Comparison of ENCODE assay signal across 8 cellular contexts in the genomic region with DNA sequence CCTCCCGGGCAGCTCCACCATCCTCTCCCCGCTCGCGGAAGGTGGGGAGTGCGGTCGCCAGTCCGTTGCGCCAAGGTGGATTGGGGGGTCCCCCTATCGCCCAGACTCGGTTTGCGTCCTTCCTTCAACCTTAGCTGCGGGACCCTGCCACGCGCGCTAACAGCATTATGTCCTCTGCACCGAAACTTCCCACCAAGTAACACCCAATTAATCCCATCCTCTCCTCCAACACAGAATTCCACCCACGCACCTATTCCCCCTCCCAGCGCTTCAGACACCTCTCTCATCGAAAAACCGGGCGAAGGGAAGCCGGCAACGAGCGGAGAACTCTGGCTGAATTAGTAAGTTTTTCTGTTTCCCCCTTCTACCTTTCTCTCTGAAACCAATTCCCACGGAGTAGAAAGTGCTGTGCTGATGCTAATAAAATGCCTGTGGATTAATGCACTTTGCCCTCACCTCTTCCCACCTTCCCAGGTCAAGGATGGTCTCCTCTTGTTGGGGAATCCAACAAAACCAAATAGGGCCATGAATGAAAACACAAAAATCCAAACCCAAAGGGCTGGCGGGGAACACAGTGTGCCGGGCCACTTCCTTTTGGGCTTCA. TPM values are rescaled to one million over a fixed set of nuclear protein-coding genes. Genes with fewer than 3 reads are reported as not detected.
DNase-seq lines count a peak whose midpoint lies in the region; ATAC-seq, FAIRE-seq and TF ChIP-seq lines count a peak whose summit lies in the region.

No MANE protein-coding gene starts in this region.

- H3K9me3 Mint-ChIP-seq in CD8-positive, alpha-beta memory T cell: peaks cover 0 to 10% (median 0%) of the 10 kb centered on the region in 5 donors

- H3K27ac Mint-ChIP-seq in CD8-positive, alpha-beta memory T cell: peak overlapping the region in 5 of 8 donors; percentile 27 to 82 (median 67)

- peak overlapping the region; percentile 14; the same call in 1 of the 2 replicates for H3K18ac ChIP-seq in H1 (ENCODE audit: extremely low read depth, low read length)

- peaks cover 44 to 64% (median 49%) of the 10 kb centered on the region in 3 donors for H3K4me1 Mint-ChIP-seq in CD8-positive, alpha-beta memory T cell

- no peak for TF ChIP-seq RAD21 in H1 (IDR thresholded peaks at IDR 0.05 in 1 of 2, conservative IDR thresholded peaks at IDR 0.05 in 1 of 2; ENCODE audit: low read depth in 2 of 2, low read length in 2 of 2)

- H3K4me3 ChIP-seq in CD8-positive, alpha-beta memory T cell (ENCODE audit: low read length): peak overlapping the region; percentile 66
- H3K4me3 ChIP-seq in NB4 (ENCODE audit: low read depth, low read length) (peak overlapping the region; percentile 68), H1 (ENCODE audit: extremely low read depth in 1 of 4, insufficient read depth in 2 of 4, low read depth in 3 of 4, low read length in 4 of 4) (peak overlapping the region in 3 of 4 experiments; percentile 19 to 45 (median 29); a peak in 4 of 8 replicates), osteoblast (ENCODE audit: insufficient read depth, low read length) (peak overlapping the region; percentile 93)

- H3K9me3 ChIP-seq in CD8-positive, alpha-beta memory T cell (ENCODE audit: low read length): no peaks in the 10 kb centered on the region
- H3K9me3 ChIP-seq in H1 (ENCODE audit: insufficient read depth in 2 of 2, low read depth in 1 of 2, low read length in 1 of 2) (peaks cover 0 to 7% of the 10 kb centered on the region in 2 experiments; a peak in 1 of 4 replicates), osteoblast (ENCODE audit: low read depth, low read length) (no peaks in the 10 kb centered on the region)

- H3K4ac ChIP-seq in H1 (replicated peaks; ENCODE audit: insufficient read length, low read depth, low read length): no peak overlapping the region

- POLR2A ChIA-PET in CD8-positive, alpha-beta memory T cell (lab: Charles Lee): interaction anchor here (1.0 kb wide), 1 partner anchor 10 kb away, joined by 3 read pairs; no protein-coding TSS in a partner anchor
- POLR2A ChIA-PET in H1 (lab: Charles Lee; ENCODE audit: partially characterized antibody): interaction anchor here (1.9 kb wide), 1 partner anchor 8 kb away, joined by 5 read pairs; a partner anchor contains a TSS

- H3K27me3 ChIP-seq in CD8-positive, alpha-beta memory T cell (ENCODE audit: insufficient read depth, low read length, poor library complexity, severe bottlenecking): peaks cover 92% of the 10 kb centered on the region
- H3K27me3 ChIP-seq in H1 (replicated peaks in 1 of 4; ENCODE audit: control insufficient read depth in 3 of 4, extremely low read depth in 1 of 4, insufficient read depth in 3 of 4, low read length in 3 of 4): peaks cover 97 to 100% (median 100%) of the 10 kb centered on the region in 4 experiments
- no peaks in the 10 kb centered on the region for H3K27me3 ChIP-seq in osteoblast (ENCODE audit: insufficient read depth, low read length)

- no peak for ATAC-seq in GM18873 (IDR thresholded peaks at IDR 0.05; ENCODE audit: low FRiP score, unreplicated experiment)

- H3K36me3 Mint-ChIP-seq in CD8-positive, alpha-beta memory T cell: peaks cover 0 to 2% (median 0%) of the 10 kb centered on the region in 3 donors

- H3K79me2 ChIP-seq in H1 (ENCODE audit: control insufficient read depth in 1 of 2, insufficient read depth in 2 of 2, low read length in 2 of 2) (no peaks in the 10 kb centered on the region), osteoblast (ENCODE audit: insufficient read depth, low read length) (peaks cover 93% of the 10 kb centered on the region)

- no peak for FAIRE-seq in H1 (lab: Jason Lieb, UNC)

- H3K27ac ChIP-seq in CD8-positive, alpha-beta memory T cell (ENCODE audit: low read depth, low read length): no peak overlapping the region
- H3K27ac ChIP-seq in H1 (ENCODE audit: low read depth, low read length) (no peak overlapping the region), osteoblast (ENCODE audit: low read depth, low read length) (peak overlapping the region; percentile 88)

- H4K5ac ChIP-seq in H1 (ENCODE audit: insufficient read length, low read depth, low read length): no peak overlapping the region

- H3K4me2 ChIP-seq in H1 (ENCODE audit: insufficient read depth in 1 of 2, low read depth in 2 of 2, low read length in 2 of 2): peak overlapping the region; percentile 10 to 58; a peak in 3 of 4 replicates
- H3K4me2 ChIP-seq in osteoblast (ENCODE audit: insufficient read depth, low read length): peak overlapping the region; percentile 99

- WGBS in H1 (ENCODE audit: extremely low coverage in 1 of 2, insufficient coverage in 1 of 2, insufficient read length in 1 of 2, insufficient replicate concordance in 2 of 2, low coverage in 1 of 2, low lambda C conversion rate in 2 of 2, missing lambda C conversion rate in 1 of 2), 2 experiments: 13% methylated on average over 24 of the region's 27 CpGs; no CpG with 5 or more reads in 1 of the 2 experiments

- peak overlapping the region; percentile 48; the same call in 1 of the 2 replicates for H2AK5ac ChIP-seq in H1 (ENCODE audit: low read depth, low read length)

- no peak overlapping the region for H3K23ac ChIP-seq in H1 (ENCODE audit: insufficient read length)

- H3K36me3 ChIP-seq in CD8-positive, alpha-beta memory T cell (ENCODE audit: insufficient read depth, low read length): no peaks in the 10 kb centered on the region
- H3K36me3 ChIP-seq in H1 (ENCODE audit: control insufficient read depth in 2 of 4, insufficient read depth in 4 of 4, low read length in 3 of 4) (peaks cover 0 to 9% (median 0%) of the 10 kb centered on the region in 4 experiments; a peak in 1 of 8 replicates), osteoblast (ENCODE audit: insufficient read depth, low read length) (peaks cover 9% of the 10 kb centered on the region)

- peaks cover 45% of the 10 kb centered on the region for H3K4me1 ChIP-seq in CD8-positive, alpha-beta memory T cell (ENCODE audit: insufficient read depth, low read length)
- H3K4me1 ChIP-seq in H1 (replicated peaks in 1 of 4; ENCODE audit: control insufficient read depth in 3 of 4, insufficient read depth in 4 of 4, low read length in 3 of 4): peaks cover 0 to 8% (median 3%) of the 10 kb centered on the region in 4 experiments; a peak in 4 of 7 replicates
- peaks cover 59% of the 10 kb centered on the region for H3K4me1 ChIP-seq in osteoblast (ENCODE audit: insufficient read depth, low read length)

- TF ChIP-seq POLR2A in NB4 (IDR thresholded peaks at IDR 0.05; ENCODE audit: extremely low read depth, insufficient read length) (no peak), H1 (IDR thresholded peaks at IDR 0.05; ENCODE audit: control extremely low read depth in 1 of 2, low read depth in 2 of 2, low read length in 2 of 2) (no peak)

- H3K9ac ChIP-seq in H1 (replicated peaks in 1 of 4; ENCODE audit: extremely low read depth in 1 of 4, low read depth in 3 of 4, low read length in 3 of 4): no peak overlapping the region

- no peak overlapping the region for H2BK120ac ChIP-seq in H1 (replicated peaks; ENCODE audit: low read depth, low read length)

- TF ChIP-seq EP300 in H1 (IDR thresholded peaks at IDR 0.05; ENCODE audit: borderline replicate concordance in 1 of 2, low read depth in 2 of 2, low read length in 2 of 2): no peak

- H2BK15ac ChIP-seq in H1 (ENCODE audit: low read length): no peak overlapping the region

- no peak overlapping the region for H3K14ac ChIP-seq in H1 (ENCODE audit: insufficient read length)

- no peak overlapping the region for H2BK5ac ChIP-seq in H1 (ENCODE audit: low read depth, low read length)

- no peak overlapping the region for H4K91ac ChIP-seq in H1 (replicated peaks; ENCODE audit: insufficient read length, low read length)

- 0 out of 2 replicates have a peak overlapping the region, but pooled peaks have one; percentile 80 for H2BK12ac ChIP-seq in H1 (ENCODE audit: low read depth, low read length)

- H4K20me1 ChIP-seq in H1 (replicated peaks in 1 of 2; ENCODE audit: control insufficient read depth in 1 of 2, insufficient read depth in 2 of 2, low read length in 2 of 2) (peaks cover 30 to 47% of the 10 kb centered on the region in 2 experiments), osteoblast (ENCODE audit: insufficient read depth, low read length) (peaks cover 9% of the 10 kb centered on the region)

- no peak for DNase-seq in CD8-positive, alpha-beta memory T cell
- DNase-seq in NB4 (ENCODE audit: low read depth): no peak
- peak in 1 of 2 experiments; percentile 52 for DNase-seq in H1 (ENCODE audit: low read depth in 1 of 2, low spot score in 2 of 2)
- peak; percentile 72 for DNase-seq in osteoblast (ENCODE audit: insufficient read length, low spot score, missing footprints)
- no peak for DNase-seq in activated gamma-delta T cell treated with Interleukin-2 at 50 U/mL for 16 hours
- no peak for DNase-seq in NCI-H2107 treated with DMSO at 0.1 percent for 48 hours (lab: John Stamatoyannopoulos, UW; ENCODE audit: unreplicated experiment)
- no peak for DNase-seq in stimulated activated CD4-positive, alpha-beta T cell treated with anti-CD3 and anti-CD28 coated beads, Interleukin-4, amount 100 ng/mL, for 24 hours

- H3K4me3 Mint-ChIP-seq in CD8-positive, alpha-beta memory T cell: peak overlapping the region; percentile 68 to 88 (median 80)

- no peak overlapping the region for H2BK20ac ChIP-seq in H1 (ENCODE audit: low read length)

- H3K23me2 ChIP-seq in H1 (ENCODE audit: low read depth, low read length): peaks cover 2% of the 10 kb centered on the region; the same call in 1 of the 2 replicates

- H2AFZ ChIP-seq in H1 (ENCODE audit: low read length) (no peak overlapping the region), osteoblast (ENCODE audit: low read length) (peak overlapping the region; percentile 95)

- peaks cover 87 to 92% of the 10 kb centered on the region in 2 donors for H3K27me3 Mint-ChIP-seq in CD8-positive, alpha-beta memory T cell

- TF ChIP-seq CTCF in NB4 (IDR thresholded peaks at IDR 0.05; ENCODE audit: low read depth, low read length) (peak; percentile 19), H1 (IDR thresholded peaks at IDR 0.05; ENCODE audit: control extremely low read depth in 1 of 3, insufficient read depth in 1 of 3, low read depth in 1 of 3, low read length in 3 of 3) (peak in 1 of 3 experiments; percentile 5; a peak in 1 of 4 replicates), osteoblast (IDR thresholded peaks at IDR 0.05; ENCODE audit: extremely low read depth, low read depth, low read length) (no peak)

- H4K8ac ChIP-seq in H1 (ENCODE audit: extremely low read depth, insufficient read depth, low read length): no peak overlapping the region

- CTCF ChIA-PET in CD8-positive, alpha-beta memory T cell (lab: Charles Lee): interaction anchor here (0.9 to 6.9 kb wide), 18 partner anchors 8 to 1278 kb away, joined by 3 to 71 read pairs (median 4); a partner anchor contains a TSS
- CTCF ChIA-PET in H1 (lab: Charles Lee; ENCODE audit: partially characterized antibody): interaction anchor here (0.7 to 12.5 kb wide), 15 partner anchors 8 to 487 kb away, joined by 3 to 123 read pairs (median 4); a partner anchor contains a TSS

- H3K56ac ChIP-seq in H1 (replicated peaks; ENCODE audit: insufficient read length, low read depth, low read length): no peak overlapping the region

- no peaks in the 10 kb centered on the region for H3K79me1 ChIP-seq in H1 (ENCODE audit: low read depth, low read length)

RNA-seq across cellular contexts. Expression of a gene that starts 0.9 kb away (rescaled TPM):
- not detected for total RNA-seq in CD8-positive, alpha-beta memory T cell
- polyA plus RNA-seq in CD8-positive, alpha-beta memory T cell: not detected
- total RNA-seq in H1 (2021; fragmentation: NEBNext Ultra II Directional; extraction: Animal tissue kit (Norgen Biotek cat#: 25700)): not detected in 2 replicates
- not detected in 2 replicates for polyA plus RNA-seq in H1 (2011; rRNA removed)
- polyA plus RNA-seq in H1 (2011; cell fraction: cytosol; rRNA removed): not detected
- not detected for polyA plus RNA-seq in H1 (2011; cell fraction: nucleus; rRNA removed)
- not detected in 4 replicates for polyA plus RNA-seq in H1 (2012, experiment 1 of 2)
- polyA plus RNA-seq in H1 (2012, experiment 2 of 2): not detected
- polyA plus RNA-seq in H1 (2013, experiment 1 of 2): not detected
- not detected for polyA plus RNA-seq in H1 (2013, experiment 2 of 2)
- not detected in 2 replicates for polyA minus RNA-seq in H1 (2011; rRNA and poly(A)+ RNA removed)
- polyA minus RNA-seq in H1 (2011; cell fraction: cytosol; rRNA and poly(A)+ RNA removed): not detected
- polyA minus RNA-seq in H1 (2011; cell fraction: nucleus; rRNA and poly(A)+ RNA removed): not detected
- 3.5 and 4.0 TPM in 2 replicates for total RNA-seq in osteoblast

RNA-seq across cellular contexts. Expression of a gene that starts 3.9 kb away (rescaled TPM):
- not detected for total RNA-seq in CD8-positive, alpha-beta memory T cell
- not detected for polyA plus RNA-seq in CD8-positive, alpha-beta memory T cell
- total RNA-seq in H1 (2021; fragmentation: NEBNext Ultra II Directional; extraction: Animal tissue kit (Norgen Biotek cat#: 25700)): not detected in 2 replicates
- polyA plus RNA-seq in H1 (2011; rRNA removed): not detected in 2 replicates
- not detected for polyA plus RNA-seq in H1 (2011; cell fraction: cytosol; rRNA removed)
- polyA plus RNA-seq in H1 (2011; cell fraction: nucleus; rRNA removed): not detected
- polyA plus RNA-seq in H1 (2012, experiment 1 of 2): not detected in 4 replicates
- not detected for polyA plus RNA-seq in H1 (2012, experiment 2 of 2)
- not detected for polyA plus RNA-seq in H1 (2013, experiment 1 of 2)
- not detected for polyA plus RNA-seq in H1 (2013, experiment 2 of 2)
- polyA minus RNA-seq in H1 (2011; rRNA and poly(A)+ RNA removed): not detected in 2 replicates
- polyA minus RNA-seq in H1 (2011; cell fraction: cytosol; rRNA and poly(A)+ RNA removed): not detected
- polyA minus RNA-seq in H1 (2011; cell fraction: nucleus; rRNA and poly(A)+ RNA removed): not detected
- total RNA-seq in osteoblast: 5.0 and 7.6 TPM in 2 replicates

RNA-seq across cellular contexts. Expression of a gene that starts 5.0 kb away (rescaled TPM):
- not detected for total RNA-seq in CD8-positive, alpha-beta memory T cell
- polyA plus RNA-seq in CD8-positive, alpha-beta memory T cell: not detected
- total RNA-seq in H1 (2021; fragmentation: NEBNext Ultra II Directional; extraction: Animal tissue kit (Norgen Biotek cat#: 25700)): not detected in 2 replicates
- 0.03 TPM in 1 of 2 replicates, not detected in the other for polyA plus RNA-seq in H1 (2011; rRNA removed)
- polyA plus RNA-seq in H1 (2011; cell fraction: cytosol; rRNA removed): not detected
- not detected for polyA plus RNA-seq in H1 (2011; cell fraction: nucleus; rRNA removed)
- polyA plus RNA-seq in H1 (2012, experiment 1 of 2): not detected in 4 replicates
- not detected for polyA plus RNA-seq in H1 (2012, experiment 2 of 2)
- polyA plus RNA-seq in H1 (2013, experiment 1 of 2): 0.02 TPM
- 0.02 TPM for polyA plus RNA-seq in H1 (2013, experiment 2 of 2)
- not detected in 2 replicates for polyA minus RNA-seq in H1 (2011; rRNA and poly(A)+ RNA removed)
- polyA minus RNA-seq in H1 (2011; cell fraction: cytosol; rRNA and poly(A)+ RNA removed): not detected
- polyA minus RNA-seq in H1 (2011; cell fraction: nucleus; rRNA and poly(A)+ RNA removed): not detected
- 3.6 and 4.4 TPM in 2 replicates for total RNA-seq in osteoblast

RNA-seq across cellular contexts. Expression of a gene that starts 8.0 kb away (rescaled TPM):
- not detected for total RNA-seq in CD8-positive, alpha-beta memory T cell
- polyA plus RNA-seq in CD8-positive, alpha-beta memory T cell: not detected
- total RNA-seq in H1 (2021; fragmentation: NEBNext Ultra II Directional; extraction: Animal tissue kit (Norgen Biotek cat#: 25700)): not detected in 2 replicates
- not detected in 2 replicates for polyA plus RNA-seq in H1 (2011; rRNA removed)
- polyA plus RNA-seq in H1 (2011; cell fraction: cytosol; rRNA removed): not detected
- not detected for polyA plus RNA-seq in H1 (2011; cell fraction: nucleus; rRNA removed)
- not detected in 4 replicates for polyA plus RNA-seq in H1 (2012, experiment 1 of 2)
- not detected for polyA plus RNA-seq in H1 (2012, experiment 2 of 2)
- polyA plus RNA-seq in H1 (2013, experiment 1 of 2): not detected
- not detected for polyA plus RNA-seq in H1 (2013, experiment 2 of 2)
- polyA minus RNA-seq in H1 (2011; rRNA and poly(A)+ RNA removed): not detected in 2 replicates
- not detected for polyA minus RNA-seq in H1 (2011; cell fraction: cytosol; rRNA and poly(A)+ RNA removed)
- not detected for polyA minus RNA-seq in H1 (2011; cell fraction: nucleus; rRNA and poly(A)+ RNA removed)
- 3.2 and 5.8 TPM in 2 replicates for total RNA-seq in osteoblast

RNA-seq across cellular contexts. Expression of a gene that starts 13.9 kb away (rescaled TPM):
- total RNA-seq in CD8-positive, alpha-beta memory T cell: not detected
- polyA plus RNA-seq in CD8-positive, alpha-beta memory T cell: not detected
- total RNA-seq in H1 (2021; fragmentation: NEBNext Ultra II Directional; extraction: Animal tissue kit (Norgen Biotek cat#: 25700)): not detected in 2 replicates
- not detected in 2 replicates for polyA plus RNA-seq in H1 (2011; rRNA removed)
- polyA plus RNA-seq in H1 (2011; cell fraction: cytosol; rRNA removed): not detected
- polyA plus RNA-seq in H1 (2011; cell fraction: nucleus; rRNA removed): not detected
- polyA plus RNA-seq in H1 (2012, experiment 1 of 2): not detected in 4 replicates
- polyA plus RNA-seq in H1 (2012, experiment 2 of 2): not detected
- polyA plus RNA-seq in H1 (2013, experiment 1 of 2): not detected
- not detected for polyA plus RNA-seq in H1 (2013, experiment 2 of 2)
- not detected in 2 replicates for polyA minus RNA-seq in H1 (2011; rRNA and poly(A)+ RNA removed)
- not detected for polyA minus RNA-seq in H1 (2011; cell fraction: cytosol; rRNA and poly(A)+ RNA removed)
- not detected for polyA minus RNA-seq in H1 (2011; cell fraction: nucleus; rRNA and poly(A)+ RNA removed)
- total RNA-seq in osteoblast: 15.3 and 19.5 TPM in 2 replicates

Comparison
In these comparisons a context has a peak if more than half of its experiments do, and no peak if none do; other contexts are left out.
1. H3K4me3 ChIP-seq: peak in every context shown above with its lines; median percentile 93 in osteoblast; 68 in NB4; 66 in CD8-positive, alpha-beta memory T cell; 29 in H1.